1 cellular context compared by ENCODE assay signal in the genomic region with DNA sequence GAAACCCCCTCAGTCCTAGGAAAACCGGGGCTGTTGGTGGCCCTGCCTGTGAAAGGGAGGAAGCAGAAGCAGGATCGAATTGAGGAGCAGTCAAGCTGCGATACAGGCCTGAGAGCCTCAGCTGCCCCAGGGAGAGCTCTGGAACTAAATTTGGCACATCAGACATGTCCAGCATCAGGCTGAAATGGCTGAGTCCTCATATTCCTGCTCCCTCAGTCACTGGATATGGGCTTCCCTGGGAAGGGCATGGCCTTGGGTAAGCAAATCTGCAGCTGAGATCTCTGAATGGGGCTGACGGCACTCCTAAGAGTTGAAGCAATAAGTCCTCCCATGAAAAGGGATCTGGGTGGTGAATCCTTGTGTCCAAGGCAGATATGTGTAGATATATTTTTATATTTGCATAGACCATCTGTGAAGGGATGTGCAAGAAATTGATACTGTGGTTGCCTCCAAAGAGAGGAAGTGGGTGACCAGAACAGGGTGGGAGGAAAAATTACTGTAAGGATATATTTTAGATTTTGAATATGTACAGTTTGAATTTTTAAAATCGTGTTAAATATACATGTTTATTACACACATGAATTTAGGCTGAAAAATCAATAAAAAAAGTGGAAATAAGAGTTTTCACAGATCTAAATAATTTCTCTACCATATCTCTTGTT.
TF ChIP-seq lines count a peak whose summit lies in the region.

No MANE protein-coding gene starts in this region.

TF ChIP-seq in K562, 482 proteins besides CTCF, POLR2A, EP300 and RAD21 (continued from another document):
- TF ChIP-seq, protein P1, sequence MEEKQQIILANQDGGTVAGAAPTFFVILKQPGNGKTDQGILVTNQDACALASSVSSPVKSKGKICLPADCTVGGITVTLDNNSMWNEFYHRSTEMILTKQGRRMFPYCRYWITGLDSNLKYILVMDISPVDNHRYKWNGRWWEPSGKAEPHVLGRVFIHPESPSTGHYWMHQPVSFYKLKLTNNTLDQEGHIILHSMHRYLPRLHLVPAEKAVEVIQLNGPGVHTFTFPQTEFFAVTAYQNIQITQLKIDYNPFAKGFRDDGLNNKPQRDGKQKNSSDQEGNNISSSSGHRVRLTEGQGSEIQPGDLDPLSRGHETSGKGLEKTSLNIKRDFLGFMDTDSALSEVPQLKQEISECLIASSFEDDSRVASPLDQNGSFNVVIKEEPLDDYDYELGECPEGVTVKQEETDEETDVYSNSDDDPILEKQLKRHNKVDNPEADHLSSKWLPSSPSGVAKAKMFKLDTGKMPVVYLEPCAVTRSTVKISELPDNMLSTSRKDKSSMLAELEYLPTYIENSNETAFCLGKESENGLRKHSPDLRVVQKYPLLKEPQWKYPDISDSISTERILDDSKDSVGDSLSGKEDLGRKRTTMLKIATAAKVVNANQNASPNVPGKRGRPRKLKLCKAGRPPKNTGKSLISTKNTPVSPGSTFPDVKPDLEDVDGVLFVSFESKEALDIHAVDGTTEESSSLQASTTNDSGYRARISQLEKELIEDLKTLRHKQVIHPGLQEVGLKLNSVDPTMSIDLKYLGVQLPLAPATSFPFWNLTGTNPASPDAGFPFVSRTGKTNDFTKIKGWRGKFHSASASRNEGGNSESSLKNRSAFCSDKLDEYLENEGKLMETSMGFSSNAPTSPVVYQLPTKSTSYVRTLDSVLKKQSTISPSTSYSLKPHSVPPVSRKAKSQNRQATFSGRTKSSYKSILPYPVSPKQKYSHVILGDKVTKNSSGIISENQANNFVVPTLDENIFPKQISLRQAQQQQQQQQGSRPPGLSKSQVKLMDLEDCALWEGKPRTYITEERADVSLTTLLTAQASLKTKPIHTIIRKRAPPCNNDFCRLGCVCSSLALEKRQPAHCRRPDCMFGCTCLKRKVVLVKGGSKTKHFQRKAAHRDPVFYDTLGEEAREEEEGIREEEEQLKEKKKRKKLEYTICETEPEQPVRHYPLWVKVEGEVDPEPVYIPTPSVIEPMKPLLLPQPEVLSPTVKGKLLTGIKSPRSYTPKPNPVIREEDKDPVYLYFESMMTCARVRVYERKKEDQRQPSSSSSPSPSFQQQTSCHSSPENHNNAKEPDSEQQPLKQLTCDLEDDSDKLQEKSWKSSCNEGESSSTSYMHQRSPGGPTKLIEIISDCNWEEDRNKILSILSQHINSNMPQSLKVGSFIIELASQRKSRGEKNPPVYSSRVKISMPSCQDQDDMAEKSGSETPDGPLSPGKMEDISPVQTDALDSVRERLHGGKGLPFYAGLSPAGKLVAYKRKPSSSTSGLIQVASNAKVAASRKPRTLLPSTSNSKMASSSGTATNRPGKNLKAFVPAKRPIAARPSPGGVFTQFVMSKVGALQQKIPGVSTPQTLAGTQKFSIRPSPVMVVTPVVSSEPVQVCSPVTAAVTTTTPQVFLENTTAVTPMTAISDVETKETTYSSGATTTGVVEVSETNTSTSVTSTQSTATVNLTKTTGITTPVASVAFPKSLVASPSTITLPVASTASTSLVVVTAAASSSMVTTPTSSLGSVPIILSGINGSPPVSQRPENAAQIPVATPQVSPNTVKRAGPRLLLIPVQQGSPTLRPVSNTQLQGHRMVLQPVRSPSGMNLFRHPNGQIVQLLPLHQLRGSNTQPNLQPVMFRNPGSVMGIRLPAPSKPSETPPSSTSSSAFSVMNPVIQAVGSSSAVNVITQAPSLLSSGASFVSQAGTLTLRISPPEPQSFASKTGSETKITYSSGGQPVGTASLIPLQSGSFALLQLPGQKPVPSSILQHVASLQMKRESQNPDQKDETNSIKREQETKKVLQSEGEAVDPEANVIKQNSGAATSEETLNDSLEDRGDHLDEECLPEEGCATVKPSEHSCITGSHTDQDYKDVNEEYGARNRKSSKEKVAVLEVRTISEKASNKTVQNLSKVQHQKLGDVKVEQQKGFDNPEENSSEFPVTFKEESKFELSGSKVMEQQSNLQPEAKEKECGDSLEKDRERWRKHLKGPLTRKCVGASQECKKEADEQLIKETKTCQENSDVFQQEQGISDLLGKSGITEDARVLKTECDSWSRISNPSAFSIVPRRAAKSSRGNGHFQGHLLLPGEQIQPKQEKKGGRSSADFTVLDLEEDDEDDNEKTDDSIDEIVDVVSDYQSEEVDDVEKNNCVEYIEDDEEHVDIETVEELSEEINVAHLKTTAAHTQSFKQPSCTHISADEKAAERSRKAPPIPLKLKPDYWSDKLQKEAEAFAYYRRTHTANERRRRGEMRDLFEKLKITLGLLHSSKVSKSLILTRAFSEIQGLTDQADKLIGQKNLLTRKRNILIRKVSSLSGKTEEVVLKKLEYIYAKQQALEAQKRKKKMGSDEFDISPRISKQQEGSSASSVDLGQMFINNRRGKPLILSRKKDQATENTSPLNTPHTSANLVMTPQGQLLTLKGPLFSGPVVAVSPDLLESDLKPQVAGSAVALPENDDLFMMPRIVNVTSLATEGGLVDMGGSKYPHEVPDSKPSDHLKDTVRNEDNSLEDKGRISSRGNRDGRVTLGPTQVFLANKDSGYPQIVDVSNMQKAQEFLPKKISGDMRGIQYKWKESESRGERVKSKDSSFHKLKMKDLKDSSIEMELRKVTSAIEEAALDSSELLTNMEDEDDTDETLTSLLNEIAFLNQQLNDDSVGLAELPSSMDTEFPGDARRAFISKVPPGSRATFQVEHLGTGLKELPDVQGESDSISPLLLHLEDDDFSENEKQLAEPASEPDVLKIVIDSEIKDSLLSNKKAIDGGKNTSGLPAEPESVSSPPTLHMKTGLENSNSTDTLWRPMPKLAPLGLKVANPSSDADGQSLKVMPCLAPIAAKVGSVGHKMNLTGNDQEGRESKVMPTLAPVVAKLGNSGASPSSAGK (IDR thresholded peaks at IDR 0.05), result no peak
- TF ChIP-seq RUNX1 (IDR thresholded peaks at IDR 0.05; ENCODE audit: low read depth) (no peak), CREM (IDR thresholded peaks at IDR 0.05; ENCODE audit: low read depth) (no peak), ZC3H11A (IDR thresholded peaks at IDR 0.05; ENCODE audit: low read depth, low read length) (no peak), CBFA2T3 (IDR thresholded peaks at IDR 0.05) (0 out of 2 replicates have a peak, but pooled peaks have one; percentile 3), NR1H2 (CRISPR knock-in tag; IDR thresholded peaks at IDR 0.05) (no peak), TCF3 (CRISPR knock-in tag; IDR thresholded peaks at IDR 0.05) (peak; percentile 36; the same call in 1 of the 2 replicates), CBX1 (IDR thresholded peaks at IDR 0.05; ENCODE audit: low read depth) (no peak)
- TF ChIP-seq, protein P2, sequence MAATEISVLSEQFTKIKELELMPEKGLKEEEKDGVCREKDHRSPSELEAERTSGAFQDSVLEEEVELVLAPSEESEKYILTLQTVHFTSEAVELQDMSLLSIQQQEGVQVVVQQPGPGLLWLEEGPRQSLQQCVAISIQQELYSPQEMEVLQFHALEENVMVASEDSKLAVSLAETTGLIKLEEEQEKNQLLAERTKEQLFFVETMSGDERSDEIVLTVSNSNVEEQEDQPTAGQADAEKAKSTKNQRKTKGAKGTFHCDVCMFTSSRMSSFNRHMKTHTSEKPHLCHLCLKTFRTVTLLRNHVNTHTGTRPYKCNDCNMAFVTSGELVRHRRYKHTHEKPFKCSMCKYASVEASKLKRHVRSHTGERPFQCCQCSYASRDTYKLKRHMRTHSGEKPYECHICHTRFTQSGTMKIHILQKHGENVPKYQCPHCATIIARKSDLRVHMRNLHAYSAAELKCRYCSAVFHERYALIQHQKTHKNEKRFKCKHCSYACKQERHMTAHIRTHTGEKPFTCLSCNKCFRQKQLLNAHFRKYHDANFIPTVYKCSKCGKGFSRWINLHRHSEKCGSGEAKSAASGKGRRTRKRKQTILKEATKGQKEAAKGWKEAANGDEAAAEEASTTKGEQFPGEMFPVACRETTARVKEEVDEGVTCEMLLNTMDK (IDR thresholded peaks at IDR 0.05; ENCODE audit: borderline replicate concordance, insufficient read depth, low read depth, low read length, poor library complexity, severe bottlenecking), result no peak
- TF ChIP-seq, protein P3, sequence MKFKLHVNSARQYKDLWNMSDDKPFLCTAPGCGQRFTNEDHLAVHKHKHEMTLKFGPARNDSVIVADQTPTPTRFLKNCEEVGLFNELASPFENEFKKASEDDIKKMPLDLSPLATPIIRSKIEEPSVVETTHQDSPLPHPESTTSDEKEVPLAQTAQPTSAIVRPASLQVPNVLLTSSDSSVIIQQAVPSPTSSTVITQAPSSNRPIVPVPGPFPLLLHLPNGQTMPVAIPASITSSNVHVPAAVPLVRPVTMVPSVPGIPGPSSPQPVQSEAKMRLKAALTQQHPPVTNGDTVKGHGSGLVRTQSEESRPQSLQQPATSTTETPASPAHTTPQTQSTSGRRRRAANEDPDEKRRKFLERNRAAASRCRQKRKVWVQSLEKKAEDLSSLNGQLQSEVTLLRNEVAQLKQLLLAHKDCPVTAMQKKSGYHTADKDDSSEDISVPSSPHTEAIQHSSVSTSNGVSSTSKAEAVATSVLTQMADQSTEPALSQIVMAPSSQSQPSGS (CRISPR knock-in tag; IDR thresholded peaks at IDR 0.05), result no peak
TF ChIP-seq in K562: peak in this region for 3.
